Comparison of ENCODE assay signal across 1 cellular context in the genomic region with DNA sequence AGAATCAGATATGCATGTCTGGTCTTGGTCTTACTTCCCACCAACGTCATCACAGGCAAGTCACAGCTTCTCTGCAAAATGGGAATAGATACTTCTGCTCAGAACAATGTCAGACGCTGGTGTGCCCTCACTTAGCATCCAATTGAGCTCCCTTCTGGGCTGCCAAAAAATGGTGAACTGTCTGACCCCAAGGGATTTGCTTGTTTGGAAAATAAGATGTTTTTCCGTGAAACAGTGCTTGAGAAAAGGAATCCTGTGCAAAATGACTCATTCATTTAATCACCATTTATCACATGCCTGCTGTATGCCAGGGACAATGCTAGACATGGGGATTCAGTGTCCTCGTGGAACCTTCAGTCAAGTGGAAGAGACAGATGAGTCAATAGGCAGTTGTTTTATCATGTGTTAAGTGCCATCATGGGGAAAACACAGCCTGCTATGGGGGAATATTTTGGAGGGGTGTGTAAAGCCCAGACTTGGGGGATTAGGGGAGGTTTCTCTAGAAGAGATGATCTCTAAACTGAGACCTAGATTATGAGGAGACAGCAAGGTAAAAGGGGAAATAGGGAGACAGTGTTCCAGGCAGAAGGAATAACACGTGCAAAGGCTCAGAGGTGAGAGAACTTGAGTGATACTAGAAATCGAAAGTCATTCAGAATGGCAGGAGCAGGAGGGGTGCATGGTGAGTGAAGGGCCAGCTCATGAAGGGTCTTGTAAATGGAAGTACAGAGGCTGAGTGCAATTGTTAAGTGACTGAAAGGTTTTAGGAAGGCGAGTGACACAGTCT.
A peak's percentile ranks its signal among the peaks of the same experiment; 100 is the strongest.
TF ChIP-seq lines count a peak whose summit lies in the region.

No MANE protein-coding gene starts in this region.

TF ChIP-seq in K562, 482 proteins besides CTCF, POLR2A, EP300 and RAD21 (continued from another document):
- TF ChIP-seq, protein P1, sequence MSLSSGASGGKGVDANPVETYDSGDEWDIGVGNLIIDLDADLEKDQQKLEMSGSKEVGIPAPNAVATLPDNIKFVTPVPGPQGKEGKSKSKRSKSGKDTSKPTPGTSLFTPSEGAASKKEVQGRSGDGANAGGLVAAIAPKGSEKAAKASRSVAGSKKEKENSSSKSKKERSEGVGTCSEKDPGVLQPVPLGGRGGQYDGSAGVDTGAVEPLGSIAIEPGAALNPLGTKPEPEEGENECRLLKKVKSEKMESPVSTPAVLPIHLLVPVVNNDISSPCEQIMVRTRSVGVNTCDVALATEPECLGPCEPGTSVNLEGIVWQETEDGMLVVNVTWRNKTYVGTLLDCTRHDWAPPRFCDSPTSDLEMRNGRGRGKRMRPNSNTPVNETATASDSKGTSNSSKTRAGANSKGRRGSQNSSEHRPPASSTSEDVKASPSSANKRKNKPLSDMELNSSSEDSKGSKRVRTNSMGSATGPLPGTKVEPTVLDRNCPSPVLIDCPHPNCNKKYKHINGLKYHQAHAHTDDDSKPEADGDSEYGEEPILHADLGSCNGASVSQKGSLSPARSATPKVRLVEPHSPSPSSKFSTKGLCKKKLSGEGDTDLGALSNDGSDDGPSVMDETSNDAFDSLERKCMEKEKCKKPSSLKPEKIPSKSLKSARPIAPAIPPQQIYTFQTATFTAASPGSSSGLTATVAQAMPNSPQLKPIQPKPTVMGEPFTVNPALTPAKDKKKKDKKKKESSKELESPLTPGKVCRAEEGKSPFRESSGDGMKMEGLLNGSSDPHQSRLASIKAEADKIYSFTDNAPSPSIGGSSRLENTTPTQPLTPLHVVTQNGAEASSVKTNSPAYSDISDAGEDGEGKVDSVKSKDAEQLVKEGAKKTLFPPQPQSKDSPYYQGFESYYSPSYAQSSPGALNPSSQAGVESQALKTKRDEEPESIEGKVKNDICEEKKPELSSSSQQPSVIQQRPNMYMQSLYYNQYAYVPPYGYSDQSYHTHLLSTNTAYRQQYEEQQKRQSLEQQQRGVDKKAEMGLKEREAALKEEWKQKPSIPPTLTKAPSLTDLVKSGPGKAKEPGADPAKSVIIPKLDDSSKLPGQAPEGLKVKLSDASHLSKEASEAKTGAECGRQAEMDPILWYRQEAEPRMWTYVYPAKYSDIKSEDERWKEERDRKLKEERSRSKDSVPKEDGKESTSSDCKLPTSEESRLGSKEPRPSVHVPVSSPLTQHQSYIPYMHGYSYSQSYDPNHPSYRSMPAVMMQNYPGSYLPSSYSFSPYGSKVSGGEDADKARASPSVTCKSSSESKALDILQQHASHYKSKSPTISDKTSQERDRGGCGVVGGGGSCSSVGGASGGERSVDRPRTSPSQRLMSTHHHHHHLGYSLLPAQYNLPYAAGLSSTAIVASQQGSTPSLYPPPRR (CRISPR knock-in tag; IDR thresholded peaks at IDR 0.05; ENCODE audit: borderline replicate concordance): no peak
- TF ChIP-seq ARNT (IDR thresholded peaks at IDR 0.05) (no peak), ZNF589 (CRISPR knock-in tag; IDR thresholded peaks at IDR 0.05; ENCODE audit: low read depth) (0 out of 2 replicates have a peak, but pooled peaks have one; percentile 32)
TF ChIP-seq in K562: peak in this region for 6.
